ENCODE assay signal across 15 cellular contexts in genomic region chr9:68530618-68531017, GRCh38. TPM values are rescaled to one million over a fixed set of nuclear protein-coding genes. Genes with fewer than 3 reads are reported as not detected.
A peak's percentile ranks its signal among the peaks of the same experiment; 100 is the strongest.
DNase-seq lines count a peak whose midpoint lies in the region; ATAC-seq and TF ChIP-seq lines count a peak whose summit lies in the region.
"Had no signal": no experiment of that assay in that cellular context is flagged by ENCODE, and none has a peak within 500 bp of the region (broad histone marks: within the 10 kb centered on the region; RNA-seq: fewer than 3 reads in every experiment).

No MANE protein-coding gene starts in this region.

- H3K27me3 ChIP-seq in mucosa of rectum (ENCODE audit: control insufficient read depth in 2 of 2, insufficient read depth in 2 of 2, low read length in 2 of 2) (no peaks in the 10 kb centered on the region), testis (no peaks in the 10 kb centered on the region)
- H3K27me3 ChIP-seq in CD4-positive, alpha-beta T cell (ENCODE audit: control insufficient read depth, insufficient read depth, low read length): no peaks in the 10 kb centered on the region
- H3K27me3 ChIP-seq: thyroid gland had no signal

- peaks cover 4% of the 10 kb centered on the region for H3K27me3 Mint-ChIP-seq in CD4-positive, alpha-beta T cell

- 62% methylated on average over 7 of the region's 7 CpGs for WGBS in testis, 2 donors

- H3K4me1 ChIP-seq in mucosa of rectum (ENCODE audit: control insufficient read depth in 2 of 2, insufficient read depth in 2 of 2, low read length in 2 of 2) (peaks cover 0 to 8% of the 10 kb centered on the region in 2 donors), testis (peaks cover 4% of the 10 kb centered on the region)
- H3K4me1 ChIP-seq: thyroid gland had no signal

- H3K27ac ChIP-seq in mucosa of rectum (ENCODE audit: low read depth in 2 of 2, low read length in 2 of 2): peak overlapping the region; percentile 58 to 73
- no peak overlapping the region for H3K27ac ChIP-seq in CD4-positive, alpha-beta T cell (ENCODE audit: low read depth, low read length)
- H3K27ac ChIP-seq in testis: no peak overlapping the region
- H3K27ac ChIP-seq: thyroid gland had no signal

- no peaks in the 10 kb centered on the region for H3K4me1 Mint-ChIP-seq in CD4-positive, alpha-beta T cell (ENCODE audit: low read depth)
- H3K4me1 Mint-ChIP-seq: naive B cell had no signal

- no peak overlapping the region for H3K9ac ChIP-seq in mucosa of rectum (ENCODE audit: low read depth in 1 of 2, low read length in 2 of 2)

- CTCF ChIA-PET in CD4-positive, alpha-beta T cell (lab: Charles Lee): no interaction called here

- POLR2A ChIA-PET in CD4-positive, alpha-beta T cell (lab: Charles Lee): no interaction called here

- no peak for TF ChIP-seq CTCF in CD4-positive, alpha-beta T cell (IDR thresholded peaks at IDR 0.05)
- no peak for TF ChIP-seq CTCF in testis (IDR thresholded peaks at IDR 0.05)

- peak; percentile 32 for DNase-seq in NCI-H82 (lab: John Stamatoyannopoulos, UW)
- DNase-seq in NCI-H82 treated with DMSO at 0.1 percent for 48 hours (lab: John Stamatoyannopoulos, UW; ENCODE audit: unreplicated experiment): no peak
- peak; percentile 84 for DNase-seq in Right ventricle myocardium inferior (ENCODE audit: missing footprints)
- no peak for DNase-seq in NCI-H2081 (lab: John Stamatoyannopoulos, UW)
- DNase-seq in CD4-positive, alpha-beta T cell: no peak
- DNase-seq in NCI-H1930 (lab: John Stamatoyannopoulos, UW): no peak
- no peak for DNase-seq in testis
- DNase-seq: amniotic stem cell; naive B cell; NCI-H2029 treated with DMSO at 0.1 percent for 48 hours; stimulated activated CD4-positive, alpha-beta T cell treated with anti-CD3 and anti-CD28 coated beads, Interleukin-4, amount 100 ng/mL, for 1 hour had no signal

- intact Hi-C loops in Right ventricle myocardium inferior (cut with DNase I): no loop called here
- intact Hi-C loops in CD4-positive, alpha-beta T cell (cut with DNase I, micrococcal nuclease): no loop called here
- intact Hi-C loops in testis (cut with DNase I; ENCODE audit: low total_unique reads): no loop called here

- no peak for TF ChIP-seq POLR2A in testis (IDR thresholded peaks at IDR 0.05)

- H3K9me3 ChIP-seq in mucosa of rectum (ENCODE audit: control insufficient read depth in 2 of 2, low read length in 2 of 2) (no peaks in the 10 kb centered on the region), testis (no peaks in the 10 kb centered on the region)
- no peaks in the 10 kb centered on the region for H3K9me3 ChIP-seq in CD4-positive, alpha-beta T cell (ENCODE audit: control insufficient read depth, low read length)
- H3K9me3 ChIP-seq: thyroid gland had no signal

- no peak overlapping the region for H3K27ac Mint-ChIP-seq in CD4-positive, alpha-beta T cell

- H3K36me3 Mint-ChIP-seq in CD4-positive, alpha-beta T cell (ENCODE audit: low read depth): no peaks in the 10 kb centered on the region
- H3K36me3 Mint-ChIP-seq: naive B cell had no signal

- H3K9me3 Mint-ChIP-seq in CD4-positive, alpha-beta T cell: no peaks in the 10 kb centered on the region
- H3K9me3 Mint-ChIP-seq: naive B cell had no signal

- ATAC-seq in Right ventricle myocardium inferior: peak; percentile 98
- ATAC-seq in CD4-positive, alpha-beta T cell (ENCODE audit: poor library complexity): no peak

- H3K4me3 Mint-ChIP-seq in CD4-positive, alpha-beta T cell: no peak overlapping the region

- H3K4me3 ChIP-seq in mucosa of rectum (ENCODE audit: low read length in 2 of 2) (peak overlapping the region in 1 of 2 donors; percentile 38), testis (no peak overlapping the region)
- H3K4me3 ChIP-seq: thyroid gland had no signal

- H3K36me3 ChIP-seq in mucosa of rectum (ENCODE audit: control insufficient read depth in 2 of 2, insufficient read depth in 2 of 2, low read length in 2 of 2) (no peaks in the 10 kb centered on the region), testis (ENCODE audit: low read depth, missing control alignments) (no peaks in the 10 kb centered on the region)
- H3K36me3 ChIP-seq: thyroid gland had no signal

RNA-seq across cellular contexts. Expression of gene TMEM252, which starts 10.1 kb away (rescaled TPM):
- not detected for total RNA-seq in Right ventricle myocardium inferior
- total RNA-seq in CD4-positive, alpha-beta T cell: not detected
- not detected for total RNA-seq in testis
- 0.26 TPM for polyA plus RNA-seq in testis (ENCODE audit: insufficient read depth, low read depth, low replicate concordance)
- total RNA-seq: activated CD8-positive, alpha-beta memory T cell treated with anti-CD3 and anti-CD28 coated beads for 36 hours; thyroid gland had no signal
- polyA plus RNA-seq: AG04450 had no signal

Comparison
In these comparisons a context has a peak if more than half of its experiments do, and no peak if none do; other contexts are left out.
1. DNase-seq: peak in NCI-H82 (single experiment) and Right ventricle myocardium inferior (single experiment); none in NCI-H82 treated with DMSO at 0.1 percent for 48 hours (single experiment), NCI-H2081 (0 of 2), CD4-positive, alpha-beta T cell (0 of 10), NCI-H1930 (0 of 2) and testis (single experiment).
2. H3K27ac ChIP-seq: peak in mucosa of rectum (2 of 2); none in CD4-positive, alpha-beta T cell (single experiment) and testis (0 of 2).